In genomic region chr10:133048926-133049325, GRCh38 we compare ENCODE assay signal across 37 cellular contexts. TPM values are rescaled to one million over a fixed set of nuclear protein-coding genes. Genes with fewer than 3 reads are reported as not detected.
"Had no signal": no experiment of that assay in that cellular context is flagged by ENCODE, and none has a peak within 500 bp of the region (broad histone marks: within the 10 kb centered on the region; RNA-seq: fewer than 3 reads in every experiment).

No MANE protein-coding gene starts in this region.

- H3K36me3 ChIP-seq: ascending aorta, cardiac muscle cell had no signal

- H3K9me3 ChIP-seq: ascending aorta had no signal

- H3K4me3 Mint-ChIP-seq: activated B cell treated with CpG ODN at 0.5 μM for 24 hours; activated CD4-positive, alpha-beta memory T cell treated with anti-CD3 and anti-CD28 coated beads for 36 hours; activated CD4-positive, alpha-beta T cell treated with anti-CD3 and anti-CD28 coated beads, Interleukin-2, amount 10 ng/mL, durations not matched to agents 24 days and 14 days; activated CD8-positive, alpha-beta memory T cell treated with anti-CD3 and anti-CD28 coated beads, Interleukin-2, amount 10 ng/mL, durations not matched to agents 7 days and 5 days; activated CD8-positive, alpha-beta T cell treated with anti-CD3 and anti-CD28 coated beads, Interleukin-2, amount 10 ng/mL, durations not matched to agents 7 days and 5 days; activated naive CD4-positive, alpha-beta T cell treated with anti-CD3 and anti-CD28 coated beads, Interleukin-2, amount 10 ng/mL, durations not matched to agents 7 days and 5 days; activated naive CD4-positive, alpha-beta T cell treated with anti-CD3 and anti-CD28 coated beads, Interleukin-2, amount 50 U/mL, for 24 hours; activated naive CD8-positive, alpha-beta T cell; activated naive CD8-positive, alpha-beta T cell treated with anti-CD3 and anti-CD28 coated beads, Interleukin-2, amount 10 ng/mL, durations not matched to agents 7 days and 5 days; activated naive CD8-positive, alpha-beta T cell treated with anti-CD3 and anti-CD28 coated beads, Interleukin-2, amount 50 U/mL, for 24 hours; activated T-cell treated with anti-CD3 and anti-CD28 coated beads, Interleukin-2, amount 50 U/mL, for 24 hours; central memory CD8-positive, alpha-beta T cell; T-helper 1 cell treated with Interleukin-12 subunit alpha and Interleukin-12 subunit beta and Interleukin-4 antibody, amounts not matched to agents 30 μg/mL and 1 μg/mL, for 36 hours; T-helper 2 cell treated with Interferon-gamma antibody and Interleukin-4, amounts not matched to agents 5 μg/mL and 100 μg/mL, for 36 hours had no signal

- DNase-seq: activated B cell treated with CpG ODN at 0.5 μM for 24 hours; activated CD4-positive, alpha-beta memory T cell treated with anti-CD3 and anti-CD28 coated beads for 36 hours; activated CD4-positive, alpha-beta T cell treated with anti-CD3 and anti-CD28 coated beads for 4 hours; activated CD4-positive, alpha-beta T cell treated with anti-CD3 and anti-CD28 coated beads, Interleukin-2, amount 10 ng/mL, durations not matched to agents 24 days and 14 days; activated CD4-positive, alpha-beta T cell treated with anti-CD3 and anti-CD28 coated beads, Interleukin-2, amount 50 U/mL, for 1 hour; activated CD4-positive, alpha-beta T cell treated with anti-CD3 and anti-CD28 coated beads, Interleukin-2, amount 50 U/mL, for 4 hours; activated CD4-positive, CD25-positive, alpha-beta regulatory T cell treated with anti-CD3 and anti-CD28 coated beads, Interleukin-2, amount 50 U/mL, for 72 hours; activated CD8-positive, alpha-beta memory T cell treated with anti-CD3 and anti-CD28 coated beads for 24 hours; activated CD8-positive, alpha-beta memory T cell treated with anti-CD3 and anti-CD28 coated beads, Interleukin-2, amount 10 ng/mL, durations not matched to agents 7 days and 5 days; activated CD8-positive, alpha-beta memory T cell treated with anti-CD3 and anti-CD28 coated beads, Interleukin-2, amount 50 U/mL, for 48 hours; activated CD8-positive, alpha-beta T cell treated with anti-CD3 and anti-CD28 coated beads, Interleukin-2, amount 10 ng/mL, durations not matched to agents 7 days and 5 days; activated effector memory CD4-positive, alpha-beta T cell treated with Interleukin-2 at 50 U/mL for 16 hours; activated gamma-delta T cell; activated naive CD4-positive, alpha-beta T cell treated with anti-CD3 and anti-CD28 coated beads, Interleukin-2, amount 10 ng/mL, durations not matched to agents 7 days and 5 days; activated naive CD4-positive, alpha-beta T cell treated with Interleukin-2 at 50 U/mL for 16 hours; activated naive CD8-positive, alpha-beta T cell treated with anti-CD3 and anti-CD28 coated beads, Interleukin-2, amount 10 ng/mL, durations not matched to agents 7 days and 5 days; activated naive CD8-positive, alpha-beta T cell treated with anti-CD3 and anti-CD28 coated beads, Interleukin-2, amount 50 U/mL, for 24 hours; activated T-cell treated with anti-CD3 and anti-CD28 coated beads, Interleukin-2, amount 50 U/mL, for 24 hours; activated T-cell treated with anti-CD3 and anti-CD28 coated beads, Interleukin-2, amount 50 U/mL, for 48 hours; amygdala; anterior cingulate cortex; caudate nucleus; cerebellar nuclear complex; T-helper 1 cell; T-helper 2 cell; T-helper 9 cell had no signal

- H3K4me3 ChIP-seq: ascending aorta, cardiac muscle cell had no signal

- H3K27me3 Mint-ChIP-seq: activated B cell treated with CpG ODN at 0.5 μM for 24 hours; activated CD4-positive, alpha-beta memory T cell treated with anti-CD3 and anti-CD28 coated beads for 36 hours; activated CD4-positive, alpha-beta T cell treated with anti-CD3 and anti-CD28 coated beads, Interleukin-2, amount 10 ng/mL, durations not matched to agents 24 days and 14 days; activated CD8-positive, alpha-beta memory T cell treated with anti-CD3 and anti-CD28 coated beads, Interleukin-2, amount 10 ng/mL, durations not matched to agents 7 days and 5 days; activated naive CD8-positive, alpha-beta T cell; activated naive CD8-positive, alpha-beta T cell treated with anti-CD3 and anti-CD28 coated beads, Interleukin-2, amount 50 U/mL, for 24 hours had no signal

- H3K27me3 ChIP-seq: ascending aorta, cardiac muscle cell had no signal

- H3K9me3 Mint-ChIP-seq: activated B cell treated with CpG ODN at 0.5 μM for 24 hours; activated CD4-positive, alpha-beta memory T cell treated with anti-CD3 and anti-CD28 coated beads for 36 hours; activated CD4-positive, alpha-beta T cell treated with anti-CD3 and anti-CD28 coated beads, Interleukin-2, amount 10 ng/mL, durations not matched to agents 24 days and 14 days; activated naive CD4-positive, alpha-beta T cell treated with anti-CD3 and anti-CD28 coated beads, Interleukin-2, amount 10 ng/mL, durations not matched to agents 7 days and 5 days; activated naive CD4-positive, alpha-beta T cell treated with anti-CD3 and anti-CD28 coated beads, Interleukin-2, amount 50 U/mL, for 24 hours; activated naive CD8-positive, alpha-beta T cell treated with anti-CD3 and anti-CD28 coated beads, Interleukin-2, amount 10 ng/mL, durations not matched to agents 7 days and 5 days; activated naive CD8-positive, alpha-beta T cell treated with anti-CD3 and anti-CD28 coated beads, Interleukin-2, amount 50 U/mL, for 24 hours; activated T-cell treated with anti-CD3 and anti-CD28 coated beads, Interleukin-2, amount 50 U/mL, for 24 hours; activated T-helper 2 cell treated with anti-CD3 and anti-CD28 coated beads, Interferon-gamma antibody, Interleukin-2, Interleukin-4, amounts not matched to agents 10 μg/mL and 5 μg/mL and 100 μg/mL, durations not matched to agents 14 hours and 24 hours and 36 hours; central memory CD8-positive, alpha-beta T cell; T-helper 1 cell treated with Interleukin-12 subunit alpha and Interleukin-12 subunit beta and Interleukin-4 antibody, amounts not matched to agents 30 μg/mL and 1 μg/mL, for 36 hours; T-helper 2 cell treated with Interferon-gamma antibody and Interleukin-4, amounts not matched to agents 5 μg/mL and 100 μg/mL, for 36 hours had no signal

- H3K27ac Mint-ChIP-seq: activated B cell treated with CpG ODN at 0.5 μM for 24 hours; activated CD4-positive, alpha-beta memory T cell treated with anti-CD3 and anti-CD28 coated beads for 36 hours; activated CD4-positive, alpha-beta T cell treated with anti-CD3 and anti-CD28 coated beads, Interleukin-2, amount 10 ng/mL, durations not matched to agents 24 days and 14 days; activated CD8-positive, alpha-beta memory T cell treated with anti-CD3 and anti-CD28 coated beads, Interleukin-2, amount 10 ng/mL, durations not matched to agents 7 days and 5 days; activated CD8-positive, alpha-beta T cell treated with anti-CD3 and anti-CD28 coated beads, Interleukin-2, amount 10 ng/mL, durations not matched to agents 7 days and 5 days; activated naive CD4-positive, alpha-beta T cell treated with anti-CD3 and anti-CD28 coated beads, Interleukin-2, amount 10 ng/mL, durations not matched to agents 7 days and 5 days; activated naive CD4-positive, alpha-beta T cell treated with anti-CD3 and anti-CD28 coated beads, Interleukin-2, amount 50 U/mL, for 24 hours; activated naive CD8-positive, alpha-beta T cell; activated naive CD8-positive, alpha-beta T cell treated with anti-CD3 and anti-CD28 coated beads, Interleukin-2, amount 10 ng/mL, durations not matched to agents 7 days and 5 days; activated naive CD8-positive, alpha-beta T cell treated with anti-CD3 and anti-CD28 coated beads, Interleukin-2, amount 50 U/mL, for 24 hours; activated T-cell treated with anti-CD3 and anti-CD28 coated beads, Interleukin-2, amount 50 U/mL, for 24 hours; activated T-helper 2 cell treated with anti-CD3 and anti-CD28 coated beads, Interferon-gamma antibody, Interleukin-2, Interleukin-4, amounts not matched to agents 10 μg/mL and 5 μg/mL and 100 μg/mL, durations not matched to agents 14 hours and 24 hours and 36 hours; T-helper 1 cell treated with Interleukin-12 subunit alpha and Interleukin-12 subunit beta and Interleukin-4 antibody, amounts not matched to agents 30 μg/mL and 1 μg/mL, for 36 hours; T-helper 2 cell treated with Interferon-gamma antibody and Interleukin-4, amounts not matched to agents 5 μg/mL and 100 μg/mL, for 36 hours had no signal

- H3K4me1 ChIP-seq: ascending aorta had no signal

- H3K4me1 Mint-ChIP-seq: activated B cell treated with CpG ODN at 0.5 μM for 24 hours; activated CD4-positive, alpha-beta T cell treated with anti-CD3 and anti-CD28 coated beads, Interleukin-2, amount 10 ng/mL, durations not matched to agents 24 days and 14 days; activated CD8-positive, alpha-beta memory T cell treated with anti-CD3 and anti-CD28 coated beads, Interleukin-2, amount 10 ng/mL, durations not matched to agents 7 days and 5 days; activated naive CD4-positive, alpha-beta T cell treated with anti-CD3 and anti-CD28 coated beads, Interleukin-2, amount 10 ng/mL, durations not matched to agents 7 days and 5 days; activated naive CD4-positive, alpha-beta T cell treated with anti-CD3 and anti-CD28 coated beads, Interleukin-2, amount 50 U/mL, for 24 hours; activated naive CD8-positive, alpha-beta T cell treated with anti-CD3 and anti-CD28 coated beads, Interleukin-2, amount 10 ng/mL, durations not matched to agents 7 days and 5 days; activated naive CD8-positive, alpha-beta T cell treated with anti-CD3 and anti-CD28 coated beads, Interleukin-2, amount 50 U/mL, for 24 hours; central memory CD8-positive, alpha-beta T cell had no signal

- H3K27ac ChIP-seq: ascending aorta, cardiac muscle cell, VCaP had no signal

- H3K36me3 Mint-ChIP-seq: activated CD4-positive, alpha-beta memory T cell treated with anti-CD3 and anti-CD28 coated beads for 36 hours; activated CD8-positive, alpha-beta memory T cell treated with anti-CD3 and anti-CD28 coated beads, Interleukin-2, amount 10 ng/mL, durations not matched to agents 7 days and 5 days; activated naive CD4-positive, alpha-beta T cell treated with anti-CD3 and anti-CD28 coated beads, Interleukin-2, amount 10 ng/mL, durations not matched to agents 7 days and 5 days; activated naive CD4-positive, alpha-beta T cell treated with anti-CD3 and anti-CD28 coated beads, Interleukin-2, amount 50 U/mL, for 24 hours; activated naive CD8-positive, alpha-beta T cell; activated naive CD8-positive, alpha-beta T cell treated with anti-CD3 and anti-CD28 coated beads, Interleukin-2, amount 10 ng/mL, durations not matched to agents 7 days and 5 days; brain had no signal

RNA-seq across cellular contexts. Expression of gene ADGRA1, which starts 38.8 kb away (rescaled TPM):
- total RNA-seq: activated B cell treated with CpG ODN at 0.5 μM for 24 hours; activated CD4-positive, alpha-beta memory T cell treated with anti-CD3 and anti-CD28 coated beads for 36 hours; activated CD4-positive, alpha-beta T cell treated with anti-CD3 and anti-CD28 coated beads, Interleukin-2, amount 10 ng/mL, durations not matched to agents 24 days and 14 days; activated CD8-positive, alpha-beta memory T cell treated with anti-CD3 and anti-CD28 coated beads, Interleukin-2, amount 10 ng/mL, durations not matched to agents 7 days and 5 days; activated CD8-positive, alpha-beta T cell treated with anti-CD3 and anti-CD28 coated beads, Interleukin-2, amount 10 ng/mL, durations not matched to agents 7 days and 5 days; activated naive CD8-positive, alpha-beta T cell treated with anti-CD3 and anti-CD28 coated beads, Interleukin-2, amount 10 ng/mL, durations not matched to agents 7 days and 5 days; activated T-helper 2 cell treated with anti-CD3 and anti-CD28 coated beads, Interferon-gamma antibody, Interleukin-2, Interleukin-4, amounts not matched to agents 10 μg/mL and 5 μg/mL and 100 μg/mL, durations not matched to agents 14 hours and 24 hours and 36 hours; ascending aorta; bronchial epithelial cell had no signal
